Comparison of ENCODE assay signal across 8 cellular contexts in the genomic region with DNA sequence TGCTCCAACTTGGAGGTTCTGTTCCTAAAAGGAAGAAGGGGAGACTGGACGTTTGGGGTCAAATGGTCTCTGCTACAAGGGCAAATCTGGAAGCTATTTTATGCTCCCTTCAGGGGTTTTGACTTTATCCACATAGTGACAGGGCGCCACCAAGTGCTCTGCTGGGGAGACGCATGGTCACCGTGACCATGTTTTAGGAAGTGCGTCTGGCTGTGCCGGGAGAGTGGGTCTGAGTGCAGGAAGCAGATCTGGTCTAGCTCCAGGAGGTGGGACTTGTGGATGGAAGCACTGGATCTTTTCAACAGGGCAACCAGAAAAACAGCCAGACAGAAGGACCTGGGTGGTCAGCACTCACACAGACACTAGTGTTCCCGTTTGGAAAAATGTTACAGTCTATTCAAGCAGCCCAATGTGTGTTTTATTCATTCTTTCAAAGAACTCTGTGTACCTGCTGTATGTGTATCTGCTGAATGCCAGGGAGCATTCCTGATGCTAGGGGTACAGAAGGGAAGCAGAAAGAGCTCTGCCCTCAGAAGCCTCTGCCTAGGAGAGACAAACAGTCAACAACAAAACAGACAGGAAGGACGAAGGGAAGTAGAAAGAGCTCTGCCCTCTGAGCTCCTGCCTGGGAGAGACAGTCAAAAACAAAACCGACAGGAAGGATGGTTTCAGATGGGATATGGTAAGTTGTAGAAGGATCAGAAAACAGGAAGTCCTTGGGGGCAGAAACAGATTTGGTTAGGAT. TPM values are rescaled to one million over a fixed set of nuclear protein-coding genes. Genes with fewer than 3 reads are reported as not detected.
DNase-seq lines count a peak whose midpoint lies in the region; ATAC-seq and TF ChIP-seq lines count a peak whose summit lies in the region.

No MANE protein-coding gene starts in this region.

- DNase-seq in AG09309 (ENCODE audit: low read depth) (peak; percentile 37), NOMO-1 (lab: John Stamatoyannopoulos, UW; ENCODE audit: unreplicated experiment in 2 of 2) (peak; percentile 62 to 85), stomach (peak; percentile 85)
- DNase-seq in activated CD8-positive, alpha-beta memory T cell treated with anti-CD3 and anti-CD28 coated beads, Interleukin-2, amount 50 U/mL, for 48 hours: peak; percentile 67

- no peak for TF ChIP-seq EP300 in stomach (IDR thresholded peaks at IDR 0.05)

- peak; percentile 87 for TF ChIP-seq CTCF in AG09309 (IDR thresholded peaks at IDR 0.05; ENCODE audit: control insufficient read depth, insufficient read depth, low read depth, low read length, missing control alignments)
- peak in 5 of 7 experiments; percentile 55 to 89 (median 62) for TF ChIP-seq CTCF in stomach (IDR thresholded peaks at IDR 0.05)

- intact Hi-C loops in stomach (cut with DNase I; ENCODE audit: low total_unique reads): no loop called here

- ATAC-seq in GM18861 (IDR thresholded peaks at IDR 0.05; ENCODE audit: unreplicated experiment): peak; percentile 81
- peak; percentile 82 for ATAC-seq in HG03280 (IDR thresholded peaks at IDR 0.05; ENCODE audit: unreplicated experiment)

- H3K4me1 ChIP-seq in esophagus (ENCODE audit: control insufficient read depth in 2 of 2, insufficient read depth in 2 of 2, low read length in 1 of 2) (peaks cover 5 to 18% of the 10 kb centered on the region in 2 donors), muscle layer of duodenum (ENCODE audit: control insufficient read depth in 1 of 2, insufficient read depth in 2 of 2, low read length in 2 of 2) (peaks cover 5 to 26% of the 10 kb centered on the region in 2 donors), stomach (peaks cover 32 to 73% (median 65%) of the 10 kb centered on the region in 4 donors)

- no peak overlapping the region for H3K4me3 ChIP-seq in AG09309 (ENCODE audit: control insufficient read depth, low read depth, low read length)
- no peak overlapping the region for H3K4me3 ChIP-seq in esophagus (ENCODE audit: low read depth in 1 of 2, low read length in 2 of 2)
- H3K4me3 ChIP-seq in muscle layer of duodenum (ENCODE audit: low read depth in 1 of 2, low read length in 2 of 2): no peak overlapping the region
- H3K4me3 ChIP-seq in stomach: no peak overlapping the region

- H3K36me3 ChIP-seq in esophagus (ENCODE audit: control insufficient read depth in 2 of 2, insufficient read depth in 2 of 2, low read length in 1 of 2) (peaks cover 0 to 9% of the 10 kb centered on the region in 2 donors), muscle layer of duodenum (ENCODE audit: control insufficient read depth in 1 of 2, insufficient read depth in 2 of 2, low read length in 2 of 2) (peaks cover 4 to 8% of the 10 kb centered on the region in 2 donors), stomach (peaks cover 0 to 16% (median 10%) of the 10 kb centered on the region in 4 donors)

- H3K27ac ChIP-seq in esophagus (ENCODE audit: low read depth in 2 of 2, low read length in 1 of 2): peak overlapping the region; percentile 62 to 80
- H3K27ac ChIP-seq in muscle layer of duodenum (ENCODE audit: low read length): peak overlapping the region; percentile 10
- peak overlapping the region; percentile 74 to 88 (median 83) for H3K27ac ChIP-seq in stomach

- H3K9me3 ChIP-seq in esophagus (ENCODE audit: control insufficient read depth in 2 of 2, insufficient read depth in 1 of 2, low read depth in 1 of 2, low read length in 1 of 2) (no peaks in the 10 kb centered on the region), muscle layer of duodenum (ENCODE audit: control insufficient read depth in 1 of 2, low read length in 2 of 2) (no peaks in the 10 kb centered on the region), stomach (no peaks in the 10 kb centered on the region)

- 6 to 9% methylated on average over 9 of the region's 9 CpGs for WGBS in esophagus, 2 donors
- WGBS in stomach, 5 donors: 7 to 9% (median 8%) methylated on average over 7 to 9 of the region's 9 CpGs

- H3K27me3 ChIP-seq in esophagus (ENCODE audit: control insufficient read depth in 1 of 2, insufficient read depth in 2 of 2, low read length in 2 of 2) (no peaks in the 10 kb centered on the region), muscle layer of duodenum (ENCODE audit: low read depth, low read length) (no peaks in the 10 kb centered on the region), stomach (no peaks in the 10 kb centered on the region)

- no peak for TF ChIP-seq POLR2A in stomach (IDR thresholded peaks at IDR 0.05)

RNA-seq across cellular contexts. Expression of a gene that starts 14.3 kb away (rescaled TPM):
- 100 to 1,000 TPM in 1 of 2 donors, 10 to 100 TPM in 1; 79.1 to 142 TPM for polyA plus RNA-seq in esophagus
- 100 to 1,000 TPM in 3 of 5 donors, 10 to 100 TPM in 2; 75.2 to 263 (median 138) TPM for total RNA-seq in stomach
- 10 to 100 TPM; 61.0 to 79.9 (median 64.5) TPM for polyA plus RNA-seq in stomach

Comparison
In these comparisons a context has a peak if more than half of its experiments do, and no peak if none do; other contexts are left out.
1. H3K27ac ChIP-seq: peak in every context shown above with its lines; median percentile 83 in stomach; 71 in esophagus; 10 in muscle layer of duodenum.